ENCODE assay signal across 33 cellular contexts in genomic region chr13:78630509-78630908, GRCh38. TPM values are rescaled to one million over a fixed set of nuclear protein-coding genes. Genes with fewer than 3 reads are reported as not detected.
"Had no signal": no experiment of that assay in that cellular context is flagged by ENCODE, and none has a peak within 500 bp of the region (broad histone marks: within the 10 kb centered on the region; RNA-seq: fewer than 3 reads in every experiment).

No MANE protein-coding gene starts in this region.

- H3K27me3 ChIP-seq: adrenal gland, body of pancreas, esophagus squamous epithelium, gastroesophageal sphincter, heart right ventricle had no signal

- H3K4me3 ChIP-seq: adrenal gland, body of pancreas, esophagus squamous epithelium, gastroesophageal sphincter, heart right ventricle had no signal

- FAIRE-seq: colon had no signal

- H3K4me1 ChIP-seq: adrenal gland, body of pancreas, esophagus squamous epithelium, gastroesophageal sphincter, heart right ventricle had no signal

- DNase-seq: activated CD4-positive, alpha-beta memory T cell treated with anti-CD3 and anti-CD28 coated beads for 36 hours; activated CD4-positive, alpha-beta T cell treated with anti-CD3 and anti-CD28 coated beads for 36 hours; activated CD4-positive, alpha-beta T cell treated with anti-CD3 and anti-CD28 coated beads, Interleukin-2, amount 10 ng/mL, durations not matched to agents 24 days and 14 days; activated CD4-positive, CD25-positive, alpha-beta regulatory T cell; activated CD4-positive, CD25-positive, alpha-beta regulatory T cell treated with anti-CD3 and anti-CD28 coated beads, Interleukin-2, amount 50 U/mL, for 72 hours; activated CD8-positive, alpha-beta memory T cell treated with anti-CD3 and anti-CD28 coated beads, Interleukin-2, amount 10 ng/mL, durations not matched to agents 7 days and 5 days; activated CD8-positive, alpha-beta memory T cell treated with anti-CD3 and anti-CD28 coated beads, Interleukin-2, amount 50 U/mL, for 4 hours; activated CD8-positive, alpha-beta T cell treated with anti-CD3 and anti-CD28 coated beads, Interleukin-2, amount 10 ng/mL, durations not matched to agents 7 days and 5 days; activated effector memory CD4-positive, alpha-beta T cell treated with anti-CD3 and anti-CD28 coated beads, Interleukin-2, amount 50 U/mL, for 16 hours; activated naive CD4-positive, alpha-beta T cell treated with anti-CD3 and anti-CD28 coated beads for 36 hours; activated naive CD8-positive, alpha-beta T cell treated with anti-CD3 and anti-CD28 coated beads for 36 hours; activated naive CD8-positive, alpha-beta T cell treated with anti-CD3 and anti-CD28 coated beads, Interleukin-2, amount 50 U/mL, for 24 hours; activated T-cell treated with anti-CD3 and anti-CD28 coated beads, Interleukin-2, amount 50 U/mL, for 1 hour; activated T-cell treated with anti-CD3 and anti-CD28 coated beads, Interleukin-2, amount 50 U/mL, for 48 hours; adrenal gland; amygdala; aorta; body of pancreas; caudate nucleus; cortex of kidney; dermis blood vessel endothelial cell; effector CD4-positive, alpha-beta T cell; effector memory CD8-positive, alpha-beta T cell; esophagus squamous epithelium; foreskin melanocyte; heart right ventricle; T-helper 17 cell had no signal

- ATAC-seq: activated CD4-positive, alpha-beta T cell treated with anti-CD3 and anti-CD28 coated beads for 36 hours; activated CD8-positive, alpha-beta memory T cell treated with anti-CD3 and anti-CD28 coated beads, Interleukin-2, amount 10 ng/mL, durations not matched to agents 7 days and 5 days; activated CD8-positive, alpha-beta T cell treated with anti-CD3 and anti-CD28 coated beads, Interleukin-2, amount 10 ng/mL, durations not matched to agents 7 days and 5 days; activated naive CD8-positive, alpha-beta T cell treated with anti-CD3 and anti-CD28 coated beads, Interleukin-2, amount 50 U/mL, for 24 hours; body of pancreas; effector memory CD8-positive, alpha-beta T cell; gastroesophageal sphincter; heart right ventricle; T-helper 17 cell had no signal

- H3K9me3 ChIP-seq: adrenal gland, body of pancreas, esophagus squamous epithelium, gastroesophageal sphincter, heart right ventricle had no signal

- H3K27ac ChIP-seq: adrenal gland, body of pancreas, epithelial cell of prostate, esophagus squamous epithelium, gastroesophageal sphincter, heart right ventricle had no signal

RNA-seq across cellular contexts. Expression of gene POU4F1, which starts 27.2 kb away (rescaled TPM):
- total RNA-seq: adrenal gland, body of pancreas, chondrocyte, dermis blood vessel endothelial cell, esophagus squamous epithelium, fibroblast of lung, fibroblast of villous mesenchyme had no signal
- polyA plus RNA-seq: fibroblast of lung had no signal
